33 cellular contexts compared by ENCODE assay signal in the genomic region with DNA sequence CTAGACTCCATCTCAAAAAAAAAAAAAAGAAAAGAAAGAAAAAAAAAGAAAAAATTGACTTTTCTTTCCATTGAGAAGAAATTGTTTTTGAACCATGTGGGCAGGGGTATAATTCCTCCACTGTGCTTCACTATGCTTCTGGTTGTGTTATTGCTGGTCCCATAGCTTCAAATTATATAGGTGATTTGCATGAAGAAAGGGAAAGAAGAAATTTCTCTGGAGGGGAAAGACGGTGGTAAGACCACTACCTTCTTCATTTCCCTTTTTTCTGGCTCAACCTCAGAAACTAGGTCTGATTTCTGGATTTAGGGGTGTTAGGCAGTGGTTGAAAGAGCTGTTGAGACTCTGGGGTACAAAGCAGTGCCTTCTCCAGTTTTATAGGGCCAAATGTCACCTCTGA. TPM values are rescaled to one million over a fixed set of nuclear protein-coding genes. Genes with fewer than 3 reads are reported as not detected.
"Had no signal": no experiment of that assay in that cellular context is flagged by ENCODE, and none has a peak within 500 bp of the region (broad histone marks: within the 10 kb centered on the region; RNA-seq: fewer than 3 reads in every experiment).

No MANE protein-coding gene starts in this region.

- H3K27ac ChIP-seq: neutrophil, ovary, parathyroid adenoma, psoas muscle, right lobe of liver, sigmoid colon, suprapubic skin, testis, tibial artery, transverse colon, upper lobe of right lung, uterus had no signal

- H3K4me3 ChIP-seq: ovary, psoas muscle, right lobe of liver, sigmoid colon, suprapubic skin, testis, tibial artery, transverse colon, upper lobe of right lung, uterus had no signal

- H3K4me1 ChIP-seq: parathyroid adenoma, psoas muscle, right lobe of liver, sigmoid colon, suprapubic skin, testis, tibial artery, transverse colon, upper lobe of right lung, uterus had no signal

- H2AFZ ChIP-seq: parathyroid adenoma had no signal

- ATAC-seq: naive thymus-derived CD8-positive, alpha-beta T cell; natural killer cell treated with Interleukin-12 subunit alpha and Interleukin-12 subunit beta and Interleukin-15 and Interleukin-18, amount 100 ng/mL, for 72 hours; psoas muscle; right cardiac atrium; right lobe of liver; stimulated activated effector memory CD8-positive, alpha-beta T cell treated with anti-CD3 and anti-CD28 coated beads, Interleukin-12 subunit alpha, Interleukin-12 subunit beta, amount 100 ng/mL, for 72 hours; stimulated activated naive CD8-positive, alpha-beta T cell treated with anti-CD3 and anti-CD28 coated beads, Interleukin-15, amount 100 ng/mL, for 72 hours; stimulated activated naive CD8-positive, alpha-beta T cell treated with anti-CD3 and anti-CD28 coated beads, Interleukin-15, Interleukin-2, amounts not matched to agents 100 U/mL and 50 U/mL, for 24 hours; upper lobe of right lung had no signal

- H3K9me3 ChIP-seq: neutrophil, ovary, psoas muscle, right lobe of liver, sigmoid colon, suprapubic skin, testis, tibial artery, transverse colon, upper lobe of right lung, uterus had no signal

- H3K36me3 ChIP-seq: neutrophil, ovary, right lobe of liver, sigmoid colon, suprapubic skin, tibial artery, transverse colon, upper lobe of right lung, uterus had no signal

- H3K79me2 ChIP-seq: parathyroid adenoma had no signal

- H3K27me3 Mint-ChIP-seq: type B pancreatic cell had no signal

- H3K4me3 Mint-ChIP-seq: naive thymus-derived CD8-positive, alpha-beta T cell; natural killer cell treated with Interleukin-12 subunit alpha and Interleukin-12 subunit beta and Interleukin-15 and Interleukin-18, amount 100 ng/mL, for 72 hours; nephron progenitor cell; neural crest cell; stimulated activated effector memory CD8-positive, alpha-beta T cell treated with anti-CD3 and anti-CD28 coated beads, Interleukin-12 subunit alpha, Interleukin-12 subunit beta, amount 100 ng/mL, for 72 hours; stimulated activated naive CD8-positive, alpha-beta T cell treated with anti-CD3 and anti-CD28 coated beads, Interleukin-15, amount 100 ng/mL, for 72 hours; type B pancreatic cell had no signal

- DNase-seq: naive thymus-derived CD8-positive, alpha-beta T cell; nephron progenitor cell; nucleus accumbens; ovary; posterior cingulate gyrus; psoas muscle; right cardiac atrium; right lobe of liver; sigmoid colon; small intestine; stimulated activated CD4-positive, alpha-beta T cell treated with anti-CD3 and anti-CD28 coated beads, Interleukin-15, amount 100 ng/mL, for 24 hours; stimulated activated CD4-positive, alpha-beta T cell treated with anti-CD3 and anti-CD28 coated beads, Interleukin-2, amount 100 ng/mL, for 24 hours; stimulated activated CD4-positive, alpha-beta T cell treated with anti-CD3 and anti-CD28 coated beads, Interleukin-2, amount 100 ng/mL, for 48 hours; stimulated activated CD4-positive, alpha-beta T cell treated with anti-CD3 and anti-CD28 coated beads, Interleukin-4, amount 100 ng/mL, for 24 hours; stimulated activated naive CD4-positive, alpha-beta T cell; stimulated activated naive CD8-positive, alpha-beta T cell treated with anti-CD3 and anti-CD28 coated beads, Interleukin-15, amount 100 ng/mL, for 72 hours; stimulated activated naive CD8-positive, alpha-beta T cell treated with anti-CD3 and anti-CD28 coated beads, Interleukin-15, Interleukin-2, amounts not matched to agents 100 U/mL and 50 U/mL, for 24 hours; substantia nigra; testis; tibial artery; transverse colon; upper lobe of right lung; uterus had no signal

- H3K27ac Mint-ChIP-seq: naive thymus-derived CD8-positive, alpha-beta T cell; natural killer cell treated with Interleukin-12 subunit alpha and Interleukin-12 subunit beta and Interleukin-15 and Interleukin-18, amount 100 ng/mL, for 72 hours; nephron progenitor cell; progenitor cell of endocrine pancreas; stimulated activated effector memory CD8-positive, alpha-beta T cell treated with anti-CD3 and anti-CD28 coated beads, Interleukin-12 subunit alpha, Interleukin-12 subunit beta, amount 100 ng/mL, for 72 hours; type B pancreatic cell had no signal

- H3K9me3 Mint-ChIP-seq: natural killer cell treated with Interleukin-12 subunit alpha and Interleukin-12 subunit beta and Interleukin-15 and Interleukin-18, amount 100 ng/mL, for 72 hours; nephron progenitor cell; neural crest cell; stimulated activated effector memory CD8-positive, alpha-beta T cell treated with anti-CD3 and anti-CD28 coated beads, Interleukin-12 subunit alpha, Interleukin-12 subunit beta, amount 100 ng/mL, for 72 hours; stimulated activated naive CD8-positive, alpha-beta T cell treated with anti-CD3 and anti-CD28 coated beads, Interleukin-15, amount 100 ng/mL, for 72 hours; type B pancreatic cell had no signal

- H3K9ac ChIP-seq: parathyroid adenoma had no signal

- H3K27me3 ChIP-seq: ovary, right lobe of liver, sigmoid colon, suprapubic skin, testis, tibial artery, transverse colon, upper lobe of right lung, uterus had no signal

- H3K4me1 Mint-ChIP-seq: naive thymus-derived CD8-positive, alpha-beta T cell; nephron progenitor cell; neural crest cell; stimulated activated effector memory CD8-positive, alpha-beta T cell treated with anti-CD3 and anti-CD28 coated beads, Interleukin-12 subunit alpha, Interleukin-12 subunit beta, amount 100 ng/mL, for 72 hours; stimulated activated naive CD8-positive, alpha-beta T cell treated with anti-CD3 and anti-CD28 coated beads, Interleukin-15, amount 100 ng/mL, for 72 hours had no signal

- H3K36me3 Mint-ChIP-seq: naive thymus-derived CD8-positive, alpha-beta T cell; natural killer cell treated with Interleukin-12 subunit alpha and Interleukin-12 subunit beta and Interleukin-15 and Interleukin-18, amount 100 ng/mL, for 72 hours; stimulated activated effector memory CD8-positive, alpha-beta T cell treated with anti-CD3 and anti-CD28 coated beads, Interleukin-12 subunit alpha, Interleukin-12 subunit beta, amount 100 ng/mL, for 72 hours; type B pancreatic cell had no signal

RNA-seq across cellular contexts. Expression of a gene that starts 29.3 kb away (rescaled TPM):
- total RNA-seq: naive thymus-derived CD8-positive, alpha-beta T cell; natural killer cell treated with Interleukin-12 subunit alpha and Interleukin-12 subunit beta and Interleukin-15 and Interleukin-18, amount 100 ng/mL, for 72 hours; neural crest cell; osteoblast; progenitor cell of endocrine pancreas; renal cortical epithelial cell had no signal
